Comparison of ENCODE assay signal across 16 cellular contexts in genomic region chr13:33169273-33169980, GRCh38.
DNase-seq lines count a peak whose midpoint lies in the region; ATAC-seq and TF ChIP-seq lines count a peak whose summit lies in the region.
"Had no signal": no experiment of that assay in that cellular context is flagged by ENCODE, and none has a peak within 500 bp of the region (broad histone marks: within the 10 kb centered on the region; RNA-seq: fewer than 3 reads in every experiment).

No MANE protein-coding gene starts in this region.

- no peak for TF ChIP-seq CTCF in ascending aorta (IDR thresholded peaks at IDR 0.05)
- no peak for TF ChIP-seq CTCF in foreskin fibroblast (IDR thresholded peaks at IDR 0.05; ENCODE audit: low read depth, low read length)

- no peak overlapping the region for H3K4me3 ChIP-seq in ascending aorta
- no peak overlapping the region for H3K4me3 ChIP-seq in foreskin fibroblast (ENCODE audit: low read depth in 1 of 2, low read length in 2 of 2)
- H3K4me3 ChIP-seq in skeletal muscle satellite cell (ENCODE audit: low read length) = peak overlapping the region; percentile 40
- H3K4me3 ChIP-seq: PC-9 had no signal

- H3K4me1 ChIP-seq in ascending aorta (peaks cover 0 to 13% of the 10 kb centered on the region in 2 donors), skeletal muscle satellite cell (ENCODE audit: control insufficient read depth, insufficient read depth, low read length) (peaks cover 73% of the 10 kb centered on the region)

- peak overlapping the region; percentile 0 to 55 for H3K27ac ChIP-seq in ascending aorta
- H3K27ac ChIP-seq: PC-9 had no signal

- no peaks in the 10 kb centered on the region for H3K4me1 Mint-ChIP-seq in activated T-helper 1 cell treated with anti-CD3 and anti-CD28 coated beads, Interleukin-12 subunit alpha, Interleukin-12 subunit beta, Interleukin-2, Interleukin-4 antibody, amounts not matched to agents 30 ng/mL and 10 ng/mL and 1 ng/mL, durations not matched to agents 14 hours and 24 hours and 36 hours (ENCODE audit: low read depth)

- intact Hi-C loops in ascending aorta (cut with DNase I) = no loop called here
- intact Hi-C loops in activated T-helper 1 cell treated with anti-CD3 and anti-CD28 coated beads, Interleukin-12 subunit alpha, Interleukin-12 subunit beta, Interleukin-2, Interleukin-4 antibody, amounts not matched to agents 30 ng/mL and 10 ng/mL and 1 ng/mL, durations not matched to agents 14 hours and 24 hours and 36 hours (cut with micrococcal nuclease) = no loop called here

- H3K9me3 ChIP-seq in ascending aorta (no peaks in the 10 kb centered on the region), skeletal muscle satellite cell (replicated peaks; ENCODE audit: low read length) (no peaks in the 10 kb centered on the region)
- H3K9me3 ChIP-seq: Caco-2 had no signal

- peak; percentile 94 for DNase-seq in HCEC 1CT
- no peak for DNase-seq in ascending aorta (ENCODE audit: low spot score in 2 of 2)
- DNase-seq in foreskin fibroblast = peak; percentile 77 to 83
- DNase-seq in activated T-helper 1 cell treated with anti-CD3 and anti-CD28 coated beads, Interleukin-12 subunit alpha, Interleukin-12 subunit beta, Interleukin-2, Interleukin-4 antibody, amounts not matched to agents 30 ng/mL and 10 ng/mL and 1 ng/mL, durations not matched to agents 14 hours and 24 hours and 36 hours (ENCODE audit: low spot score) = no peak
- DNase-seq in HuH-7.5 (ENCODE audit: low spot score) = no peak
- DNase-seq: activated naive CD4-positive, alpha-beta T cell treated with anti-CD3 and anti-CD28 coated beads, Interleukin-2, amount 50 U/mL, for 16 hours; Caco-2; GOT3; left colon; NCI-H2227 treated with DMSO at 0.1 percent for 48 hours; occipital lobe; PC-9 had no signal

- peaks cover 4% of the 10 kb centered on the region for H3K36me3 Mint-ChIP-seq in activated T-helper 1 cell treated with anti-CD3 and anti-CD28 coated beads, Interleukin-12 subunit alpha, Interleukin-12 subunit beta, Interleukin-2, Interleukin-4 antibody, amounts not matched to agents 30 ng/mL and 10 ng/mL and 1 ng/mL, durations not matched to agents 14 hours and 24 hours and 36 hours (ENCODE audit: low read depth)

- no peak for ATAC-seq in GM21786 (IDR thresholded peaks at IDR 0.05; ENCODE audit: unreplicated experiment)
- ATAC-seq in HG03520 (IDR thresholded peaks at IDR 0.05; ENCODE audit: unreplicated experiment) = no peak

- H3K27me3 ChIP-seq in ascending aorta = no peaks in the 10 kb centered on the region
- H3K27me3 ChIP-seq in skeletal muscle satellite cell (ENCODE audit: control insufficient read depth, insufficient read depth, low read length) = no peaks in the 10 kb centered on the region

- no peaks in the 10 kb centered on the region for H3K9me3 Mint-ChIP-seq in activated T-helper 1 cell treated with anti-CD3 and anti-CD28 coated beads, Interleukin-12 subunit alpha, Interleukin-12 subunit beta, Interleukin-2, Interleukin-4 antibody, amounts not matched to agents 30 ng/mL and 10 ng/mL and 1 ng/mL, durations not matched to agents 14 hours and 24 hours and 36 hours
- H3K9me3 Mint-ChIP-seq: stimulated activated naive CD8-positive, alpha-beta T cell treated with anti-CD3 and anti-CD28 coated beads, Interleukin-15, Interleukin-2, amounts not matched to agents 100 ng/mL and 50 ng/mL, for 24 hours had no signal

- H3K9ac ChIP-seq in skeletal muscle satellite cell (ENCODE audit: low read depth, low read length) = peak overlapping the region; percentile 82

- H3K4me3 Mint-ChIP-seq in activated T-helper 1 cell treated with anti-CD3 and anti-CD28 coated beads, Interleukin-12 subunit alpha, Interleukin-12 subunit beta, Interleukin-2, Interleukin-4 antibody, amounts not matched to agents 30 ng/mL and 10 ng/mL and 1 ng/mL, durations not matched to agents 14 hours and 24 hours and 36 hours = no peak overlapping the region
- H3K4me3 Mint-ChIP-seq: stimulated activated naive CD8-positive, alpha-beta T cell treated with anti-CD3 and anti-CD28 coated beads, Interleukin-15, Interleukin-2, amounts not matched to agents 100 ng/mL and 50 ng/mL, for 24 hours had no signal

- H3K27me3 Mint-ChIP-seq in activated T-helper 1 cell treated with anti-CD3 and anti-CD28 coated beads, Interleukin-12 subunit alpha, Interleukin-12 subunit beta, Interleukin-2, Interleukin-4 antibody, amounts not matched to agents 30 ng/mL and 10 ng/mL and 1 ng/mL, durations not matched to agents 14 hours and 24 hours and 36 hours (ENCODE audit: insufficient read depth) = no peaks in the 10 kb centered on the region

- H3K27ac Mint-ChIP-seq in activated T-helper 1 cell treated with anti-CD3 and anti-CD28 coated beads, Interleukin-12 subunit alpha, Interleukin-12 subunit beta, Interleukin-2, Interleukin-4 antibody, amounts not matched to agents 30 ng/mL and 10 ng/mL and 1 ng/mL, durations not matched to agents 14 hours and 24 hours and 36 hours = no peak overlapping the region
- H3K27ac Mint-ChIP-seq: stimulated activated naive CD8-positive, alpha-beta T cell treated with anti-CD3 and anti-CD28 coated beads, Interleukin-15, Interleukin-2, amounts not matched to agents 100 ng/mL and 50 ng/mL, for 24 hours had no signal

- H3K36me3 ChIP-seq in ascending aorta (peaks cover 0 to 19% of the 10 kb centered on the region in 2 donors), skeletal muscle satellite cell (ENCODE audit: insufficient read depth, low read length) (peaks cover 62% of the 10 kb centered on the region)

- peak overlapping the region; percentile 67 for H3K4me2 ChIP-seq in skeletal muscle satellite cell (ENCODE audit: low read length)
- H3K4me2 ChIP-seq: PC-9 had no signal

Comparison
In these comparisons a context has a peak if more than half of its experiments do, and no peak if none do; other contexts are left out.
1. DNase-seq: peak in HCEC 1CT (single experiment) and foreskin fibroblast (2 of 2); none in ascending aorta (0 of 2), activated T-helper 1 cell treated with anti-CD3 and anti-CD28 coated beads, Interleukin-12 subunit alpha, Interleukin-12 subunit beta, Interleukin-2, Interleukin-4 antibody, amounts not matched to agents 30 ng/mL and 10 ng/mL and 1 ng/mL, durations not matched to agents 14 hours and 24 hours and 36 hours (single experiment) and HuH-7.5 (single experiment).